In the genomic region with DNA sequence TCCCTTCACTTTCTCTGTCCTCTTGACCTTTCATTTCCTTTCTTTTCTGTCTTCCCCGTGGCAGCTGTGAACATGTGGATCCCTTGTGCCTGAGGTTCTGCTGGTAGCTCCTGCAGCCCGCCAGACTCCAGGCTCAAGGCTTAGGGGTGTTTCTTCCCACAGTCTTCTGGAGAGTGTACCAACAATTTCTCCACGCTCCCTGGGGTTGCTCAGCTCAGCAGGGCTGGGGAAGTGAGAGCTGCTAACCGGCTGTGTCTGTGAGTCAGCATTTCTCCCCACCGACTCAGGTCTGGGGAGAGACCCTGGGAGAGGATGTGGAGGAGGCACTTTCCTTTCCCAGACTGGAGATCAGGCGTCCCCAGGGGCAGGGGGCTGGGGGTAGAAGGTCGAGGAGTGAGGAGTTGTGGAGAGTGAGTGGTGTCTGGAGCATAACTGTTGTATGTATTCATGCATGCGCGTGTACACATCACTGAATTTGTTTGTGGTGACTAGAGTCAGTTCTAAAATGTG, we compare ENCODE assay signal across 8 cellular contexts.
A peak's percentile ranks its signal among the peaks of the same experiment; 100 is the strongest.
DNase-seq lines count a peak whose midpoint lies in the region; ATAC-seq and TF ChIP-seq lines count a peak whose summit lies in the region.

No MANE protein-coding gene starts in this region.

- no peaks in the 10 kb centered on the region for H3K36me3 ChIP-seq in cardiac muscle cell
- H3K36me3 ChIP-seq in psoas muscle (ENCODE audit: insufficient read depth in 1 of 2, low read depth in 1 of 2), result no peaks in the 10 kb centered on the region

- H3K4me1 ChIP-seq in cardiac muscle cell (ENCODE audit: low read depth), result no peaks in the 10 kb centered on the region
- no peaks in the 10 kb centered on the region for H3K4me1 ChIP-seq in psoas muscle

- H3K27ac Mint-ChIP-seq in effector memory CD8-positive, alpha-beta T cell, result peak overlapping the region in 1 of 2 donors; percentile 18

- H3K4me1 Mint-ChIP-seq in effector memory CD8-positive, alpha-beta T cell (ENCODE audit: low read depth in 2 of 2), result peaks cover 0 to 9% of the 10 kb centered on the region in 2 donors

- 27 to 32% (median 29%) methylated on average over 9 of the region's 9 CpGs for WGBS in psoas muscle, 3 donors

- intact Hi-C loops in psoas muscle (cut with DNase I), result no loop called here

- H3K27ac ChIP-seq in cardiac muscle cell, result no peak overlapping the region
- H3K27ac ChIP-seq in psoas muscle, result no peak overlapping the region

- DNase-seq in Caki2 (ENCODE audit: low read depth), result peak; percentile 64
- peak; percentile 77 for DNase-seq in HT1080 (ENCODE audit: low read depth)
- peak; percentile 84 for DNase-seq in UCSD-AML1 (lab: John Stamatoyannopoulos, UW; ENCODE audit: unreplicated experiment)
- DNase-seq in cardiac muscle cell (ENCODE audit: low read depth in 1 of 2, low spot score in 1 of 2), result peak; percentile 56 to 92
- DNase-seq in psoas muscle, result peak; percentile 42 to 60
- no peak for DNase-seq in NCI-H2081 treated with DMSO at 0.1 percent for 48 hours (lab: John Stamatoyannopoulos, UW)
- no peak for DNase-seq in effector memory CD8-positive, alpha-beta T cell

- TF ChIP-seq CTCF in cardiac muscle cell (IDR thresholded peaks at IDR 0.05; ENCODE audit: low read depth, low read length) (no peak), psoas muscle (IDR thresholded peaks at IDR 0.05) (no peak)

- peaks cover 2% of the 10 kb centered on the region for H3K36me3 Mint-ChIP-seq in effector memory CD8-positive, alpha-beta T cell (ENCODE audit: insufficient read depth)

- H3K4me3 Mint-ChIP-seq in effector memory CD8-positive, alpha-beta T cell, result peak overlapping the region in 1 of 2 donors; percentile 56

- H3K9me3 ChIP-seq in cardiac muscle cell (ENCODE audit: low read depth) (no peaks in the 10 kb centered on the region), psoas muscle (peaks cover 5% of the 10 kb centered on the region)

- no peaks in the 10 kb centered on the region for H3K27me3 ChIP-seq in cardiac muscle cell
- no peaks in the 10 kb centered on the region for H3K27me3 ChIP-seq in psoas muscle (ENCODE audit: insufficient read depth in 3 of 3, low read length in 2 of 3)

- in situ Hi-C loops in Caki2 (cut with HindIII; ENCODE audit: low pct_unique_long_range_greater_than_20kb, low sequenced_read_pairs), result no loop called here

- H3K4me3 ChIP-seq in cardiac muscle cell, result no peak overlapping the region
- H3K4me3 ChIP-seq in psoas muscle, result peak overlapping the region; percentile 24

- H3K9me3 Mint-ChIP-seq in effector memory CD8-positive, alpha-beta T cell, result peaks cover 0 to 2% of the 10 kb centered on the region in 2 donors

- ATAC-seq in psoas muscle (peak; percentile 64 to 72 (median 66)), HG02884 (IDR thresholded peaks at IDR 0.05; ENCODE audit: unreplicated experiment) (no peak)
- no peak for ATAC-seq in effector memory CD8-positive, alpha-beta T cell (replicated peaks)

- H3K27me3 Mint-ChIP-seq in effector memory CD8-positive, alpha-beta T cell, result peaks cover 0 to 4% of the 10 kb centered on the region in 2 donors

Comparison
In these comparisons a context has a peak if more than half of its experiments do, and no peak if none do; other contexts are left out.
1. DNase-seq: peak in Caki2 (single experiment), HT1080 (single experiment), UCSD-AML1 (single experiment), cardiac muscle cell (2 of 2) and psoas muscle (2 of 2); none in NCI-H2081 treated with DMSO at 0.1 percent for 48 hours (single experiment) and effector memory CD8-positive, alpha-beta T cell (0 of 3).
2. ATAC-seq: peak in psoas muscle (4 of 4); none in HG02884 (single experiment) and effector memory CD8-positive, alpha-beta T cell (single experiment).